In the genomic region with DNA sequence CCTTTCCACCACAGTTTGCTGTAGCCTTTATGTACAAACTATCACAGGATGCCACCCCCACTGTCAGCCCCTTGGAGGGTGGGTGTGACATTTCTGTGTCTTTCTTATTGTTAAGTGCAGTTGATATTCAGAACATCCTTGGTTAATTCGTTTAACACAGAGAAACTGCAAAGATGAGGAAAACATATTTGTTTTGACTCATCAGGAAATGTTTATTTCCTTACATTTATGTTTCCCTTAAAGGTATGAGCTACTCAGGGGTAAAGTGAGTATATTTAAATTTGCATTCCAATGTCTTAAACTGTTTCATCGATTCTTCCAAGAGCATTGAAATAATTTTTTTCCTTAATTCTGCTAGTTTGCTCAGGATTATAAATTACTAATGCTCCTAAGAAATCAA, we compare ENCODE assay signal across 10 cellular contexts.
"Had no signal": no experiment of that assay in that cellular context is flagged by ENCODE, and none has a peak within 500 bp of the region (broad histone marks: within the 10 kb centered on the region; RNA-seq: fewer than 3 reads in every experiment).

No MANE protein-coding gene starts in this region.

- H3K9ac ChIP-seq: GM23248 had no signal

- H3K27ac ChIP-seq: GM23248, HL-60 had no signal

- H3K4me3 ChIP-seq: GM23248, HAP-1, K562 had no signal

- H3K4me1 ChIP-seq: HAP-1 had no signal

- ATAC-seq: HCT116, HepG2, K562 had no signal

- DNase-seq: GM23248, GOT3, H7, HFFc6, KG1 had no signal

- FAIRE-seq: HepG2, K562 had no signal

- H2AFZ ChIP-seq: GM23248 had no signal

- H3K36me3 ChIP-seq: HAP-1 had no signal
